ENCODE assay signal across 8 cellular contexts in the genomic region with DNA sequence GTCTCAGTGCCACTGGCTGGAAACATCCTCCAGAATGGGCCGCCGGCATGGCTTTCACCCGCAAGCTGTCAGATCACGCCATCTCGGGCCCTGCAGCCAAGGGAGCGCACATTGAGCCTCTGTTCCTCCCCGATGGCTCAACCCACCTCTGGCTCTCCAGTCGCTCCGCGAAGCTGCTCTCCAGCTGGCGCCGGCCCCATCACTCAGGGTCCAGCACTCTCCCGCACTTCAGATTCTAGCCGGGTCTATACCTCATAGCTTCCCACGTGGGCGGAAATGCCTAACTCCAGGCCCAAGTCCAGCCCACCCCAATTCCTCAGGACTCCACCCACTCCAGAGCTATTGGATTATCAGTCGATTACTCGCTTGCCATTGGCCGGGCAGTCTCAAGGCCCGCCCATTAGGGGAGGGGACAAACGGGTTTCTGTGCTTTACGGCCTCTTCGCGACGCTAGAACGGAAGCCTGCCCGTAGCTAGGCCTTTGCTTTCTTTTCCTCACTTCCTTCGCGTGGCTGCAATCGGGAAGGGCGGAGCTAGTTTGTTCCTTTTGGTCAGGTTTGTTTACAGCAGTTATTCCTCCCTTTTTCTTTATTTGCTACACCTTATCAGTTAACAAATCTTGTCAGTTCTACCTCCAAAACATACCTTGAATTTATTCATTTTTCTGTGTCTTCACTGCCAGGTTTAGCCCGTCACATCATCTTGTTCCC. TPM values are rescaled to one million over a fixed set of nuclear protein-coding genes. Genes with fewer than 3 reads are reported as not detected.
DNase-seq lines count a peak whose midpoint lies in the region; ATAC-seq and TF ChIP-seq lines count a peak whose summit lies in the region.

A gene with protein sequence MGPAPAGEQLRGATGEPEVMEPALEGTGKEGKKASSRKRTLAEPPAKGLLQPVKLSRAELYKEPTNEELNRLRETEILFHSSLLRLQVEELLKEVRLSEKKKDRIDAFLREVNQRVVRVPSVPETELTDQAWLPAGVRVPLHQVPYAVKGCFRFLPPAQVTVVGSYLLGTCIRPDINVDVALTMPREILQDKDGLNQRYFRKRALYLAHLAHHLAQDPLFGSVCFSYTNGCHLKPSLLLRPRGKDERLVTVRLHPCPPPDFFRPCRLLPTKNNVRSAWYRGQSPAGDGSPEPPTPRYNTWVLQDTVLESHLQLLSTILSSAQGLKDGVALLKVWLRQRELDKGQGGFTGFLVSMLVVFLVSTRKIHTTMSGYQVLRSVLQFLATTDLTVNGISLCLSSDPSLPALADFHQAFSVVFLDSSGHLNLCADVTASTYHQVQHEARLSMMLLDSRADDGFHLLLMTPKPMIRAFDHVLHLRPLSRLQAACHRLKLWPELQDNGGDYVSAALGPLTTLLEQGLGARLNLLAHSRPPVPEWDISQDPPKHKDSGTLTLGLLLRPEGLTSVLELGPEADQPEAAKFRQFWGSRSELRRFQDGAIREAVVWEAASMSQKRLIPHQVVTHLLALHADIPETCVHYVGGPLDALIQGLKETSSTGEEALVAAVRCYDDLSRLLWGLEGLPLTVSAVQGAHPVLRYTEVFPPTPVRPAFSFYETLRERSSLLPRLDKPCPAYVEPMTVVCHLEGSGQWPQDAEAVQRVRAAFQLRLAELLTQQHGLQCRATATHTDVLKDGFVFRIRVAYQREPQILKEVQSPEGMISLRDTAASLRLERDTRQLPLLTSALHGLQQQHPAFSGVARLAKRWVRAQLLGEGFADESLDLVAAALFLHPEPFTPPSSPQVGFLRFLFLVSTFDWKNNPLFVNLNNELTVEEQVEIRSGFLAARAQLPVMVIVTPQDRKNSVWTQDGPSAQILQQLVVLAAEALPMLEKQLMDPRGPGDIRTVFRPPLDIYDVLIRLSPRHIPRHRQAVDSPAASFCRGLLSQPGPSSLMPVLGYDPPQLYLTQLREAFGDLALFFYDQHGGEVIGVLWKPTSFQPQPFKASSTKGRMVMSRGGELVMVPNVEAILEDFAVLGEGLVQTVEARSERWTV (minus strand): TSS at position 282 of the 710 bp plus-strand sequence. CDS start 82 bp downstream, at position 200.

- no peaks in the 10 kb centered on the region for H3K27me3 Mint-ChIP-seq in activated T-helper 1 cell treated with anti-CD3 and anti-CD28 coated beads, Interleukin-12 subunit alpha, Interleukin-12 subunit beta, Interleukin-2, Interleukin-4 antibody, amounts not matched to agents 30 ng/mL and 10 ng/mL and 1 ng/mL, durations not matched to agents 14 hours and 24 hours and 36 hours (ENCODE audit: insufficient read depth)

- H3K27ac Mint-ChIP-seq in activated T-helper 1 cell treated with anti-CD3 and anti-CD28 coated beads, Interleukin-12 subunit alpha, Interleukin-12 subunit beta, Interleukin-2, Interleukin-4 antibody, amounts not matched to agents 30 ng/mL and 10 ng/mL and 1 ng/mL, durations not matched to agents 14 hours and 24 hours and 36 hours, result peak within 1 kb of the TSS; percentile 96

- H4K20me1 ChIP-seq in DND-41 (ENCODE audit: insufficient read depth, low read length) (0 out of 2 replicates have a peak, but pooled peaks cover 4% of the 10 kb centered on the region), GM23248 (ENCODE audit: insufficient read depth) (no peaks in the 10 kb centered on the region)

- H3K9me3 ChIP-seq in DND-41 (ENCODE audit: insufficient read depth, low read length, severe bottlenecking) (no peaks in the 10 kb centered on the region), GM23248 (ENCODE audit: low read depth) (no peaks in the 10 kb centered on the region), esophagus squamous epithelium (no peaks in the 10 kb centered on the region)

- H3K4me1 ChIP-seq in DND-41 (ENCODE audit: insufficient read depth, low read length) (peaks cover 30% of the 10 kb centered on the region), GM23248 (ENCODE audit: insufficient read depth) (peaks cover 18% of the 10 kb centered on the region; the same call in 1 of the 2 replicates), esophagus squamous epithelium (peaks cover 0 to 34% (median 12%) of the 10 kb centered on the region in 3 donors)

- 0 to 1% methylated on average over 31 to 32 of the region's 32 CpGs for WGBS in GM23248 (ENCODE audit: low coverage in 1 of 2, low lambda C conversion rate in 2 of 2, missing lambda C conversion rate in 2 of 2), 2 experiments
- WGBS in esophagus squamous epithelium, 2 donors, result 0% methylated on average over 29 to 30 of the region's 32 CpGs

- H3K27me3 ChIP-seq in DND-41 (ENCODE audit: insufficient read depth, low read length, poor library complexity) (no peaks in the 10 kb centered on the region), GM23248 (replicated peaks; ENCODE audit: insufficient read depth) (no peaks in the 10 kb centered on the region), esophagus squamous epithelium (no peaks in the 10 kb centered on the region)

- peaks cover 25% of the 10 kb centered on the region for H3K36me3 Mint-ChIP-seq in activated T-helper 1 cell treated with anti-CD3 and anti-CD28 coated beads, Interleukin-12 subunit alpha, Interleukin-12 subunit beta, Interleukin-2, Interleukin-4 antibody, amounts not matched to agents 30 ng/mL and 10 ng/mL and 1 ng/mL, durations not matched to agents 14 hours and 24 hours and 36 hours (ENCODE audit: low read depth)

- no peaks in the 10 kb centered on the region for H3K9me3 Mint-ChIP-seq in activated T-helper 1 cell treated with anti-CD3 and anti-CD28 coated beads, Interleukin-12 subunit alpha, Interleukin-12 subunit beta, Interleukin-2, Interleukin-4 antibody, amounts not matched to agents 30 ng/mL and 10 ng/mL and 1 ng/mL, durations not matched to agents 14 hours and 24 hours and 36 hours

- H3K79me2 ChIP-seq in DND-41 (ENCODE audit: insufficient read depth, low read length) (peaks cover 34% of the 10 kb centered on the region), GM23248 (ENCODE audit: insufficient read depth) (peaks cover 38% of the 10 kb centered on the region)

- ATAC-seq in DND-41 (ENCODE audit: insufficient read depth, low read depth), result peak; percentile 99

- peak within 1 kb of the TSS; percentile 77 for H2AFZ ChIP-seq in DND-41 (ENCODE audit: low read depth, low read length)
- H2AFZ ChIP-seq in GM23248, result peak within 1 kb of the TSS; percentile 84

- no peaks in the 10 kb centered on the region for H3K9me2 ChIP-seq in GM23248 (ENCODE audit: insufficient read depth)

- DNase-seq in DND-41 (peak; percentile 98), GM23248 (peak; percentile 100), Kasumi-1 (lab: John Stamatoyannopoulos, UW) (peak; percentile 99), RPMI7951 (ENCODE audit: low read depth) (peak; percentile 98), esophagus squamous epithelium (lab: John Stamatoyannopoulos, UW) (peak; percentile 92), myocyte (ENCODE audit: low read depth) (peak; percentile 100)
- peak; percentile 98 for DNase-seq in activated T-helper 1 cell treated with anti-CD3 and anti-CD28 coated beads, Interleukin-12 subunit alpha, Interleukin-12 subunit beta, Interleukin-2, Interleukin-4 antibody, amounts not matched to agents 30 ng/mL and 10 ng/mL and 1 ng/mL, durations not matched to agents 14 hours and 24 hours and 36 hours (ENCODE audit: low spot score)
- peak; percentile 95 to 99 for DNase-seq in stimulated activated CD8-positive, alpha-beta memory T cell treated with anti-CD3 and anti-CD28 coated beads, Interleukin-7, amount 100 ng/mL, for 48 hours (ENCODE audit: extremely low read depth in 1 of 2, low read depth in 1 of 2)

- H3K36me3 ChIP-seq in DND-41 (ENCODE audit: insufficient read depth, low read length), result peaks cover 30% of the 10 kb centered on the region
- H3K36me3 ChIP-seq in GM23248 (ENCODE audit: low read depth), result peaks cover 7% of the 10 kb centered on the region; the same call in 1 of the 2 replicates
- peaks cover 18 to 36% (median 24%) of the 10 kb centered on the region in 3 donors for H3K36me3 ChIP-seq in esophagus squamous epithelium

- H3K4me3 ChIP-seq in DND-41 (ENCODE audit: low read depth in 1 of 2, low read length in 2 of 2) (peak within 1 kb of the TSS; percentile 92 to 95), GM23248 (peak within 1 kb of the TSS; percentile 94), esophagus squamous epithelium (peak within 1 kb of the TSS; percentile 70 to 94 (median 88))

- peak within 1 kb of the TSS; percentile 90 for H3K4me2 ChIP-seq in DND-41 (ENCODE audit: insufficient read depth, low read length)
- H3K4me2 ChIP-seq in GM23248 (ENCODE audit: unreplicated experiment), result peak within 1 kb of the TSS; percentile 96

- TF ChIP-seq CTCF in DND-41 (IDR thresholded peaks at IDR 0.05; ENCODE audit: borderline replicate concordance, extremely low read depth, low read length, poor library complexity, severe bottlenecking) (no peak), esophagus squamous epithelium (IDR thresholded peaks at IDR 0.05) (peak in 1 of 6 experiments; percentile 37)

- TF ChIP-seq POLR2A in esophagus squamous epithelium (IDR thresholded peaks at IDR 0.05), result peak in 3 of 4 donors; percentile 21 to 68 (median 68)

- intact Hi-C loops in activated T-helper 1 cell treated with anti-CD3 and anti-CD28 coated beads, Interleukin-12 subunit alpha, Interleukin-12 subunit beta, Interleukin-2, Interleukin-4 antibody, amounts not matched to agents 30 ng/mL and 10 ng/mL and 1 ng/mL, durations not matched to agents 14 hours and 24 hours and 36 hours (cut with micrococcal nuclease), result loop anchor here (1.0 to 10.0 kb wide), 13 partner anchors 27 to 1604 kb away; partner anchors contain the start of genes ANKRD18B, B4GALT1, CHMP5 and DNAJA1
- intact Hi-C loops in esophagus squamous epithelium (cut with DNase I), result no loop called here

- peaks cover 20% of the 10 kb centered on the region for H3K4me1 Mint-ChIP-seq in activated T-helper 1 cell treated with anti-CD3 and anti-CD28 coated beads, Interleukin-12 subunit alpha, Interleukin-12 subunit beta, Interleukin-2, Interleukin-4 antibody, amounts not matched to agents 30 ng/mL and 10 ng/mL and 1 ng/mL, durations not matched to agents 14 hours and 24 hours and 36 hours (ENCODE audit: low read depth)

- H3K9ac ChIP-seq in DND-41 (ENCODE audit: low read depth, low read length) (peak within 1 kb of the TSS; percentile 71), GM23248 (peak within 1 kb of the TSS; percentile 91)

- in situ Hi-C loops in GM23248 (cut with MboI), result loop anchor here (25.0 kb wide), 1 partner anchor 386 kb away; the partner anchor contains the start of gene SMU1

- no peaks in the 10 kb centered on the region for H3F3A ChIP-seq in GM23248 (ENCODE audit: insufficient read depth)

- H3K4me3 Mint-ChIP-seq in activated T-helper 1 cell treated with anti-CD3 and anti-CD28 coated beads, Interleukin-12 subunit alpha, Interleukin-12 subunit beta, Interleukin-2, Interleukin-4 antibody, amounts not matched to agents 30 ng/mL and 10 ng/mL and 1 ng/mL, durations not matched to agents 14 hours and 24 hours and 36 hours, result peak within 1 kb of the TSS; percentile 98

- H3K27ac ChIP-seq in DND-41 (ENCODE audit: low read length) (peak within 1 kb of the TSS; percentile 76), GM23248 (peak within 1 kb of the TSS; percentile 74), esophagus squamous epithelium (peak within 1 kb of the TSS; percentile 69 to 85 (median 76))

RNA-seq across cellular contexts. Expression of the gene that starts here (rescaled TPM):
- total RNA-seq in GM23248 (2014; rRNA removed; shearing (Covaris generic)), result 27.9 and 31.2 TPM in 2 replicates
- polyA plus RNA-seq in GM23248 (2016; fragmentation: Nextera tagmentation; extraction: Ambion mirVana), result 18.0 and 19.4 TPM in 2 replicates
- 12.9 and 13.2 TPM in 2 replicates for total RNA-seq in RPMI7951 (2014; rRNA removed; shearing (Covaris generic))
- 87.3 and 90.1 TPM in 2 replicates for total RNA-seq in activated T-helper 1 cell treated with anti-CD3 and anti-CD28 coated beads, Interleukin-12 subunit alpha, Interleukin-12 subunit beta, Interleukin-2, Interleukin-4 antibody, amounts not matched to agents 30 ng/mL and 10 ng/mL and 1 ng/mL, durations not matched to agents 14 hours and 24 hours and 36 hours
- total RNA-seq in esophagus squamous epithelium (10 to 100 TPM; 23.6 to 43.7 (median 38.3) TPM), myocyte (32.3 and 33.5 TPM in 2 replicates)
- polyA plus RNA-seq in myocyte (2012), result 29.2 TPM

Comparison
In these comparisons a context has a peak if more than half of its experiments do, and no peak if none do; other contexts are left out.
1. Peak in every context shown above with its lines: DNase-seq, ATAC-seq, H3K4me3 ChIP-seq and H3K27ac ChIP-seq.